Comparison of ENCODE assay signal across 21 cellular contexts in genomic region chr2:177730792-177731191, GRCh38.
"Had no signal": no experiment of that assay in that cellular context is flagged by ENCODE, and none has a peak within 500 bp of the region (broad histone marks: within the 10 kb centered on the region; RNA-seq: fewer than 3 reads in every experiment).

No MANE protein-coding gene starts in this region.

- ATAC-seq: Panc1, PC-3, Right ventricle myocardium inferior, SK-N-SH treated with all-trans-retinoic acid at 6 μM for 48 hours had no signal

- H3K9me3 Mint-ChIP-seq: IgD-negative memory B cell had no signal

- H3K36me3 ChIP-seq: SJCRH30 had no signal

- H3K27ac Mint-ChIP-seq: IgD-negative memory B cell had no signal

- H3K27ac ChIP-seq: SJCRH30 had no signal

- H3K27me3 ChIP-seq: SJCRH30 had no signal

- H3K4me3 ChIP-seq: SJCRH30 had no signal

- DNase-seq: KBM-7, MV-4-11, NCI-H1048, NCI-H1105, NCI-H1417 treated with DMSO at 0.1 percent for 48 hours, NCI-H187, NCI-H2029, NCI-H2081 treated with DMSO at 0.1 percent for 48 hours, NCI-H2171, NCI-H226, NCI-H446, NCI-H510A, NCI-H524 treated with DMSO at 0.1 percent for 48 hours, NCI-H774, PC-3, SHP77 treated with DMSO at 0.1 percent for 48 hours, SJCRH30 had no signal

- H3K4me3 Mint-ChIP-seq: IgD-negative memory B cell had no signal

- H3K9me3 ChIP-seq: SJCRH30 had no signal

- H3K4me1 Mint-ChIP-seq: IgD-negative memory B cell had no signal
